ENCODE assay signal across 1 cellular context in the genomic region with DNA sequence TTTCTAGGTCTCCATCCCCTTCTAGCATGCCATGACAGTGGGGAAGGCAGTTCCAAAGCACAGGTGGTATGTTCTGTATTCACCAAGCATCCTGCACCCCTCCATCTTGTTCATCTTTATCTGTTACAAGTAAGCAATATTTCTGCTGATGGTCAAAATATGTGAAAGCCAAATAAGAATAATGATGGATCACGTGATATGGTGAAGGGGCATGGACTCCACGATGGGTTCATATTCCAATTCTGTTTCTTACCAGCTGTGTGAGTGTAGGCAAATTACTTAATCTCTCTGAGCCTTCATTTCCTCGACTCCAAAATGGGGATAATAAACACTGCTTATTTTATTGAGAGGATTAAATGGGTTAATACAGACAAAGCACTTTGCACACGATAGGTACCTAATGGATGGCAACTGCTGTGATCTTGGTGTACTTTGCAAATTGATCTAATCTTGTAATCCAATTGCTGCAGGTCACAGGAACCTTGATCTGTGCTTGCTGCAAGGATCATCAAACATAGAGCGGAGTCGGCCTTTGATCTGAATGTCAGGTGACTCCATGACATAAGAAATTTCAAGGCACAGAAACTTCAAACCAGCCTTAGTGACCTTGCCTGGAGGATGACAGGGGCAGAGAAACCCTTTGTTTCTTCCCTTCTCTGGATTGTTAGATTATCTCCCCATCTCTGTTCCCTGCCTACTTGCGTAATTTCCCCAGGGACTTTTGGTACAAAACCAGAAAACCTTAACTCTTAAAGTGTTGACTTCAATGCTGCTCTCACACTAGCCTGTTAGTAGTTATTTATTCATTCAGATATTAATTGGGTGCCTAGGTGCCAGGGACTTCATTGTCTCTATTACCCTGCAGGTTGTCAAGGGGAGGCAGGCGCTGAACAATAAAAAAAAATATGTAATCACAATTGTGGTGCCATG.
TF ChIP-seq lines count a peak whose summit lies in the region.

No MANE protein-coding gene starts in this region.

TF ChIP-seq in HepG2, 621 proteins besides CTCF, POLR2A, EP300 and RAD21 (continued from another document):
- TF ChIP-seq ZHX2 (IDR thresholded peaks at IDR 0.05; ENCODE audit: low read depth) (no peak), ZHX2 (CRISPR knock-in tag; IDR thresholded peaks at IDR 0.05; ENCODE audit: borderline replicate concordance) (0 out of 2 replicates have a peak, but pooled peaks have one; percentile 52), RBM22 (optimal IDR thresholded peaks at IDR 0.05; ENCODE audit: low read length) (no peak), FIP1L1 (IDR thresholded peaks at IDR 0.05; ENCODE audit: borderline replicate concordance, insufficient read depth, low read depth, low read length) (no peak)
- TF ChIP-seq, protein P1, sequence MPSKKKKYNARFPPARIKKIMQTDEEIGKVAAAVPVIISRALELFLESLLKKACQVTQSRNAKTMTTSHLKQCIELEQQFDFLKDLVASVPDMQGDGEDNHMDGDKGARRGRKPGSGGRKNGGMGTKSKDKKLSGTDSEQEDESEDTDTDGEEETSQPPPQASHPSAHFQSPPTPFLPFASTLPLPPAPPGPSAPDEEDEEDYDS (CRISPR knock-in tag; IDR thresholded peaks at IDR 0.05) = peak; percentile 25; the same call in 1 of the 2 replicates
TF ChIP-seq in HepG2: peak in this region for 240.
